ENCODE assay signal across 24 cellular contexts in the genomic region with DNA sequence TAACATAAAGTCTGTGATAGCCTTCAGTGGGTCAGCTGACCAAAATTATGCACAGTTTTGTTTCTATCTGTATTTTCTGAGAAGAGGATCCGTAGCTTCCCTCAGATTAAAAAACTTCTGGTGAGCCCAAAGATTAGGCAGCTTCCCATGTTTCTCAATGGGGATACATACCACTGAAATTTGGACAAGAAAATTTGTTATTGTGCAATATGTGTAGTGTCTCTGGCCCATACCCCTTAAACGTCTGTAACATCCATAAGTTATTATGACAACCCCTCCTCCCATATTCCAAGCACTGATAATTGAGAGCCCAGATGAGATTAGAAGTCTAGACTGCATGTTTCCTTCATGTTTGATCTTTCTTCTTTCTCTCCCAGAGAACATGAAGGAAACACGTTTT. TPM values are rescaled to one million over a fixed set of nuclear protein-coding genes. Genes with fewer than 3 reads are reported as not detected.
DNase-seq lines count a peak whose midpoint lies in the region; ATAC-seq, FAIRE-seq and TF ChIP-seq lines count a peak whose summit lies in the region.
"Had no signal": no experiment of that assay in that cellular context is flagged by ENCODE, and none has a peak within 500 bp of the region (broad histone marks: within the 10 kb centered on the region; RNA-seq: fewer than 3 reads in every experiment).

No MANE protein-coding gene starts in this region.

- no peak overlapping the region for H2AFZ ChIP-seq in HepG2 (ENCODE audit: low read length)
- H2AFZ ChIP-seq in smooth muscle cell (ENCODE audit: low read depth): peak overlapping the region; percentile 99

- ATAC-seq in HepG2: no peak
- ATAC-seq in right lobe of liver: no peak
- no peak for ATAC-seq in GM18519 (IDR thresholded peaks at IDR 0.05; ENCODE audit: low FRiP score, unreplicated experiment)
- ATAC-seq in T-helper 17 cell: no peak

- TF ChIP-seq CTCF in HepG2 (CRISPR knock-in tag; IDR thresholded peaks at IDR 0.05) (no peak), right lobe of liver (IDR thresholded peaks at IDR 0.05) (no peak), esophagus muscularis mucosa (IDR thresholded peaks at IDR 0.05) (no peak), smooth muscle cell (IDR thresholded peaks at IDR 0.05; ENCODE audit: borderline replicate concordance, insufficient read depth, poor library complexity, severe bottlenecking) (no peak)

- intact Hi-C loops in HepG2 (cut with micrococcal nuclease; ENCODE audit: unreplicated experiment) (no loop called here), right lobe of liver (cut with DNase I) (no loop called here), esophagus muscularis mucosa (cut with DNase I) (loop anchor here (2.0 kb wide), 1 partner anchor 45 kb away; no protein-coding TSS in a partner anchor)

- 1% methylated on average over 3 of the region's 3 CpGs for WGBS in HepG2 (ENCODE audit: low lambda C conversion rate)
- 30% methylated on average over 3 of the region's 3 CpGs for WGBS in right lobe of liver (ENCODE audit: insufficient coverage, low coverage, low lambda C conversion rate, missing lambda C conversion rate)
- WGBS in esophagus muscularis mucosa: 65% methylated on average over 3 of the region's 3 CpGs
- WGBS in smooth muscle cell (ENCODE audit: low lambda C conversion rate): 64% methylated on average over 3 of the region's 3 CpGs

- H3K4me1 ChIP-seq in HepG2 (ENCODE audit: insufficient read depth, low read length) (peaks cover 17% of the 10 kb centered on the region), right lobe of liver (no peaks in the 10 kb centered on the region), esophagus muscularis mucosa (peaks cover 16 to 36% (median 32%) of the 10 kb centered on the region in 4 donors), smooth muscle cell (ENCODE audit: low read depth) (peaks cover 5% of the 10 kb centered on the region)

- H4K20me1 ChIP-seq in HepG2 (ENCODE audit: insufficient read depth, low read length): no peaks in the 10 kb centered on the region
- no peaks in the 10 kb centered on the region for H4K20me1 ChIP-seq in smooth muscle cell (ENCODE audit: low read depth)

- POLR2A ChIA-PET in HepG2 (lab: Yijun Ruan, JAX): no interaction called here

- FAIRE-seq in HepG2 (lab: Jason Lieb, UNC): no peak
- FAIRE-seq: A204.1, D721Med had no signal

- H3K36me3 ChIP-seq in HepG2 (replicated peaks in 1 of 2; ENCODE audit: control insufficient read depth in 1 of 2, insufficient read depth in 2 of 2, low read length in 2 of 2) (no peaks in the 10 kb centered on the region), right lobe of liver (no peaks in the 10 kb centered on the region), esophagus muscularis mucosa (no peaks in the 10 kb centered on the region), smooth muscle cell (ENCODE audit: low read depth) (no peaks in the 10 kb centered on the region)
- H3K36me3 ChIP-seq: BLaER1 treated with 17β-estradiol and CSF1 and Interleukin-3, amounts not matched to agents 10 nM and 100 nM had no signal

- no peak overlapping the region for H3K4me2 ChIP-seq in HepG2 (ENCODE audit: low read depth, low read length)
- no peak overlapping the region for H3K4me2 ChIP-seq in smooth muscle cell

- H3K9ac ChIP-seq in HepG2 (ENCODE audit: insufficient read depth, low read depth, low read length) (no peak overlapping the region), smooth muscle cell (ENCODE audit: low read depth) (no peak overlapping the region)
- H3K9ac ChIP-seq: GM23248 had no signal

- no peak for TF ChIP-seq RAD21 in HepG2 (CRISPR knock-in tag; IDR thresholded peaks at IDR 0.05)

- in situ Hi-C loops in HepG2 (cut with HindIII; ENCODE audit: extremely low pct_ligation_motif_present, low pct_unique_long_range_greater_than_20kb): no loop called here

- CTCF ChIA-PET in HepG2 (lab: Yijun Ruan, JAX; ENCODE audit: low intra/inter-chr PET ratio, low total read pairs): no interaction called here

- H3F3A ChIP-seq in smooth muscle cell (ENCODE audit: low read depth): no peaks in the 10 kb centered on the region

- H3K27me3 Mint-ChIP-seq in T-helper 17 cell: peaks cover 55% of the 10 kb centered on the region

- TF ChIP-seq POLR2A in HepG2 (IDR thresholded peaks at IDR 0.05; ENCODE audit: insufficient read depth in 1 of 2, low read depth in 2 of 2, low read length in 2 of 2) (no peak), right lobe of liver (IDR thresholded peaks at IDR 0.05) (no peak), esophagus muscularis mucosa (IDR thresholded peaks at IDR 0.05; ENCODE audit: low read depth) (no peak)

- no TSS peak for BruUV-seq in HepG2 (replicated peaks; lab: Mats Ljungman, UMichigan)

- H3K27me3 ChIP-seq in HepG2 (ENCODE audit: control insufficient read depth in 1 of 2, insufficient read depth in 2 of 2, low read length in 2 of 2) (peaks cover 0 to 23% of the 10 kb centered on the region in 2 experiments; a peak in 3 of 5 replicates), right lobe of liver (no peaks in the 10 kb centered on the region), esophagus muscularis mucosa (no peaks in the 10 kb centered on the region), smooth muscle cell (ENCODE audit: low read depth) (peaks cover 49% of the 10 kb centered on the region)

- H3K79me2 ChIP-seq in HepG2 (ENCODE audit: insufficient read depth, low read length): no peaks in the 10 kb centered on the region
- no peaks in the 10 kb centered on the region for H3K79me2 ChIP-seq in smooth muscle cell (ENCODE audit: low read depth)

- no peaks in the 10 kb centered on the region for H3K4me1 Mint-ChIP-seq in T-helper 17 cell

- DNase-seq in HepG2 (ENCODE audit: low spot score) (no peak), right lobe of liver (no peak), esophagus muscularis mucosa (ENCODE audit: extremely low spot score) (no peak), smooth muscle cell (lab: John Stamatoyannopoulos, UW; ENCODE audit: unreplicated experiment) (no peak), inferior parietal cortex (ENCODE audit: extremely low spot score) (no peak), T-helper 17 cell (no peak)
- DNase-seq: CD4-positive, alpha-beta T cell; GM23248; H7; MV-4-11; NCI-H1105; NCI-H1436 treated with DMSO at 0.1 percent for 48 hours; NCI-H187 treated with DMSO at 0.1 percent for 48 hours; NCI-H2107; NCI-H524; NCI-H774; NK-92 treated with Interleukin-12 subunit alpha and Interleukin-12 subunit beta, amount 100 ng/mL, for 24 hours; RPMI8226; SHP77 had no signal

- no peak overlapping the region for H3K27ac ChIP-seq in HepG2 (ENCODE audit: extremely low read length, insufficient read depth, low read length)
- H3K27ac ChIP-seq in right lobe of liver: no peak overlapping the region
- peak overlapping the region in 3 of 4 donors; percentile 90 to 92 (median 91) for H3K27ac ChIP-seq in esophagus muscularis mucosa (replicated peaks in 1 of 4)
- no peak overlapping the region for H3K27ac ChIP-seq in smooth muscle cell (ENCODE audit: low read depth)
- H3K27ac ChIP-seq: BLaER1 treated with 17β-estradiol and CSF1 and Interleukin-3, amounts not matched to agents 10 nM and 100 nM; GM23248 had no signal

- no peak overlapping the region for H3K4me3 ChIP-seq in HepG2 (replicated peaks in 1 of 3; ENCODE audit: insufficient read depth in 1 of 3, low read depth in 2 of 3, low read length in 3 of 3)
- H3K4me3 ChIP-seq in right lobe of liver: no peak overlapping the region
- no peak overlapping the region for H3K4me3 ChIP-seq in esophagus muscularis mucosa
- no peak overlapping the region for H3K4me3 ChIP-seq in smooth muscle cell

- H3K27ac Mint-ChIP-seq in T-helper 17 cell: no peak overlapping the region
- H3K27ac Mint-ChIP-seq: CD4-positive, alpha-beta T cell; IgD-negative memory B cell had no signal

- no peak for TF ChIP-seq EP300 in HepG2 (IDR thresholded peaks at IDR 0.05; ENCODE audit: low read depth in 2 of 2, low read length in 2 of 2)
- no peak for TF ChIP-seq EP300 in HepG2 (CRISPR knock-in tag; IDR thresholded peaks at IDR 0.05; ENCODE audit: borderline replicate concordance)
- no peak for TF ChIP-seq EP300 in esophagus muscularis mucosa (IDR thresholded peaks at IDR 0.05)

- H3K9me3 ChIP-seq in HepG2 (ENCODE audit: low read length) (no peaks in the 10 kb centered on the region), right lobe of liver (no peaks in the 10 kb centered on the region), esophagus muscularis mucosa (no peaks in the 10 kb centered on the region), smooth muscle cell (replicated peaks; ENCODE audit: low read depth) (no peaks in the 10 kb centered on the region), T-helper 17 cell (ENCODE audit: control insufficient read depth, low read length, poor library complexity, severe bottlenecking) (no peaks in the 10 kb centered on the region)
- H3K9me3 ChIP-seq: BLaER1 treated with 17β-estradiol and CSF1 and Interleukin-3, amounts not matched to agents 10 nM and 100 nM had no signal

- peaks cover 2% of the 10 kb centered on the region for H3K36me3 Mint-ChIP-seq in T-helper 17 cell (ENCODE audit: low read depth)
- H3K36me3 Mint-ChIP-seq: IgD-negative memory B cell had no signal

- no peak overlapping the region for H3K4me3 Mint-ChIP-seq in T-helper 17 cell
- H3K4me3 Mint-ChIP-seq: CD4-positive, alpha-beta T cell; IgD-negative memory B cell had no signal

RNA-seq across cellular contexts. Expression of gene MITF, which starts 1.9 kb away (rescaled TPM):
- total RNA-seq in HepG2 (2016; rRNA removed; fragmentation: Illumina TruSeq; extraction: Trizol) (0.14 and 0.38 TPM in 2 replicates), right lobe of liver (1 to 10 TPM; 1.9 to 4.1 (median 3.8) TPM), esophagus muscularis mucosa (100 to 1,000 TPM in 1 of 4 donors, 10 to 100 TPM in 3; 68.1 to 141 (median 81.2) TPM), smooth muscle cell (2.3 and 3.5 TPM in 2 replicates), T-helper 17 cell (1 to 10 TPM in 1 of 2 donors, under 1 TPM in 1; 0.50 to 3.8 TPM)
- total RNA-seq in HepG2 (2016; cell fraction: cytosol; rRNA removed; fragmentation: Illumina TruSeq; extraction: Trizol; ENCODE audit: low read depth): not detected in 2 replicates
- total RNA-seq in HepG2 (2016; cell fraction: insoluble cytoplasmic fraction; rRNA removed; fragmentation: Illumina TruSeq; extraction: Trizol): 0.15 and 0.19 TPM in 2 replicates
- total RNA-seq in HepG2 (2016; cell fraction: membrane; rRNA removed; fragmentation: Illumina TruSeq; extraction: Trizol): 0.34 and 0.37 TPM in 2 replicates
- 0.50 TPM in 1 of 2 replicates, not detected in the other for total RNA-seq in HepG2 (2016; cell fraction: nucleus; rRNA removed; fragmentation: Illumina TruSeq; extraction: Trizol)
- polyA plus RNA-seq in HepG2 (2011; rRNA removed) (0.12 and 0.21 TPM in 2 replicates), smooth muscle cell (3.1 and 3.6 TPM in 2 replicates)
- polyA plus RNA-seq in HepG2 (2011; cell fraction: cytosol; rRNA removed): 0.06 and 0.11 TPM in 2 replicates
- polyA plus RNA-seq in HepG2 (2011; cell fraction: nucleus; rRNA removed): 0.03 TPM in 1 of 2 replicates, not detected in the other
- polyA plus RNA-seq in HepG2 (2012): 0.04 and 0.05 TPM in 2 replicates
- polyA plus RNA-seq in HepG2 (2016; cell fraction: cytosol; fragmentation: Illumina TruSeq; extraction: Trizol; ENCODE audit: low read depth): 0.07 TPM in 1 of 2 replicates, not detected in the other
- 0.28 TPM in 1 of 2 replicates, not detected in the other for polyA plus RNA-seq in HepG2 (2016; cell fraction: insoluble cytoplasmic fraction; fragmentation: Illumina TruSeq; extraction: Trizol; ENCODE audit: low read depth)
- polyA plus RNA-seq in HepG2 (2016; cell fraction: membrane; fragmentation: Illumina TruSeq; extraction: Trizol; ENCODE audit: low read depth): 0.06 and 0.34 TPM in 2 replicates
- 0.29 TPM in 1 of 2 replicates, not detected in the other for polyA plus RNA-seq in HepG2 (2016; cell fraction: nucleus; fragmentation: Illumina TruSeq; extraction: Trizol; ENCODE audit: insufficient read depth, low read depth)
- polyA minus RNA-seq in HepG2 (2011; rRNA and poly(A)+ RNA removed; ENCODE audit: low replicate concordance): 1.6 and 72.3 TPM in 2 replicates
- polyA minus RNA-seq in HepG2 (2011; cell fraction: cytosol; rRNA and poly(A)+ RNA removed): not detected in 2 replicates
- 0.39 and 1.1 TPM in 2 replicates for polyA minus RNA-seq in HepG2 (2011; cell fraction: nucleus; rRNA and poly(A)+ RNA removed)
- total RNA-seq: CD4-positive, alpha-beta T cell had no signal

Comparison
In these comparisons a context has a peak if more than half of its experiments do, and no peak if none do; other contexts are left out.
1. H3K27ac ChIP-seq: peak in esophagus muscularis mucosa (3 of 4); none in HepG2 (single experiment), right lobe of liver (0 of 3) and smooth muscle cell (single experiment).
2. RNA of gene MITF, which starts 1.9 kb away (total RNA-seq): 68.1 to 141 TPM in esophagus muscularis mucosa; 1.9 to 4.1 TPM in right lobe of liver, 0.50 to 3.8 TPM in T-helper 17 cell, 2.3 to 3.5 TPM in smooth muscle cell and 0.14 to 0.50 TPM in HepG2; every median in the first group is over 10 times any median in the second.